18 cellular contexts compared by ENCODE assay signal in the genomic region with DNA sequence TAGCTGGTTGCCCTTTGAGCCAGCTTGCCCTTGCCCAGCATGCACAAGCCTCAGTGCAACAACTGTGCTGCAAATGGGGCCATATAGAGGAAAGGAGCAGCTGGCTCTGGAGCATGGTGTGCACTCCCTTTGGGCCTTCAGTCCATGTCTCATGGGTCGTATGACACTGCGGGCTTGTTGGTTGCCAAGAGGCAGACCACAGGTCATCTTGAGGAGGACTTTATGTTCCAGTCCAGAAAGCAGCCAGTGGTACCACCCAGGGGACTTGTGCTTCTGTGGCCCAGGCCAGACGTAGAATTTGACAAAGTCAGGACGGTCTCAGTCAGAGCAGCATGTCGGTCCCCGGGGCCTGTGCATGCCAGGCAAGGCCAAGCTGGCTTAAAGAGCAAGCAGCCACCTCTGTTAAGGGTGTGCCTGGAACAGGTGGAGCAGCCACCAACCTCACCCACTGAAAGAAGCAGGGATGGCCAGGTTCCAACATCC. TPM values are rescaled to one million over a fixed set of nuclear protein-coding genes. Genes with fewer than 3 reads are reported as not detected.
"Had no signal": no experiment of that assay in that cellular context is flagged by ENCODE, and none has a peak within 500 bp of the region (broad histone marks: within the 10 kb centered on the region; RNA-seq: fewer than 3 reads in every experiment).

No MANE protein-coding gene starts in this region.

RNA-seq across cellular contexts. Expression of gene POTEH, which starts 49.1 kb away (rescaled TPM):
- total RNA-seq: activated B cell treated with CpG ODN at 0.5 μM for 24 hours; activated CD4-positive, alpha-beta memory T cell treated with anti-CD3 and anti-CD28 coated beads for 36 hours; activated CD4-positive, alpha-beta T cell treated with anti-CD3 and anti-CD28 coated beads, Interleukin-2, amount 10 ng/mL, durations not matched to agents 24 days and 14 days; activated CD8-positive, alpha-beta memory T cell treated with anti-CD3 and anti-CD28 coated beads for 36 hours; activated CD8-positive, alpha-beta T cell treated with anti-CD3 and anti-CD28 coated beads for 36 hours; activated naive CD4-positive, alpha-beta T cell treated with anti-CD3 and anti-CD28 coated beads for 36 hours; activated naive CD4-positive, alpha-beta T cell treated with anti-CD3 and anti-CD28 coated beads, Interleukin-2, amount 50 U/mL, for 72 hours; activated naive CD8-positive, alpha-beta T cell treated with anti-CD3 and anti-CD28 coated beads for 36 hours; activated T-cell treated with anti-CD3 and anti-CD28 coated beads, Interleukin-2, amount 50 U/mL, for 4 hours; activated T-cell treated with anti-CD3 and anti-CD28 coated beads, Interleukin-2, amount 50 U/mL, for 72 hours; activated T-helper 1 cell treated with anti-CD3 and anti-CD28 coated beads, Interleukin-12 subunit alpha, Interleukin-12 subunit beta, Interleukin-2, Interleukin-4 antibody, amounts not matched to agents 30 ng/mL and 10 ng/mL and 1 ng/mL, durations not matched to agents 14 hours and 24 hours and 36 hours; activated T-helper 17 cell treated with anti-CD3 and anti-CD28 coated beads, Interleukin-2, amount 50 U/mL, for 72 hours; adrenal gland; aorta; astrocyte; body of pancreas; breast epithelium; cardiac septum had no signal
